In genomic region chr19:45505996-45506245, GRCh38 we compare ENCODE assay signal across 8 cellular contexts. TPM values are rescaled to one million over a fixed set of nuclear protein-coding genes. Genes with fewer than 3 reads are reported as not detected.
DNase-seq lines count a peak whose midpoint lies in the region; FAIRE-seq and TF ChIP-seq lines count a peak whose summit lies in the region.

No MANE protein-coding gene starts in this region.

- peak overlapping the region; percentile 97 for H3K27ac Mint-ChIP-seq in activated CD4-positive, alpha-beta T cell treated with anti-CD3 and anti-CD28 coated beads, Interleukin-2, amount 10 ng/mL, durations not matched to agents 7 days and 5 days

- H3K4me1 ChIP-seq in adrenal gland (replicated peaks in 1 of 2) (peaks cover 15 to 32% of the 10 kb centered on the region in 2 donors), testis (peaks cover 19% of the 10 kb centered on the region)

- H3K27ac ChIP-seq in adrenal gland (peak overlapping the region; percentile 18 to 95 (median 85)), layer of hippocampus (ENCODE audit: low read depth, low read length) (peak overlapping the region; percentile 84), testis (peak overlapping the region; percentile 79 to 93)

- H3K36me3 Mint-ChIP-seq in activated CD4-positive, alpha-beta T cell treated with anti-CD3 and anti-CD28 coated beads, Interleukin-2, amount 10 ng/mL, durations not matched to agents 7 days and 5 days (ENCODE audit: low read depth): peaks cover 7% of the 10 kb centered on the region

- no peaks in the 10 kb centered on the region for H3K9me3 Mint-ChIP-seq in activated CD4-positive, alpha-beta T cell treated with anti-CD3 and anti-CD28 coated beads, Interleukin-2, amount 10 ng/mL, durations not matched to agents 7 days and 5 days

- CTCF ChIA-PET in activated CD4-positive, alpha-beta T cell treated with anti-CD3 and anti-CD28 coated beads, Interleukin-2, amount 10 ng/mL, durations not matched to agents 7 days and 5 days (lab: Charles Lee): interaction anchor here (0.6 to 2.9 kb wide), 7 partner anchors 10 to 779 kb away, joined by 3 to 9 read pairs (median 4); no protein-coding TSS in a partner anchor

- no peaks in the 10 kb centered on the region for H3K27me3 Mint-ChIP-seq in activated CD4-positive, alpha-beta T cell treated with anti-CD3 and anti-CD28 coated beads, Interleukin-2, amount 10 ng/mL, durations not matched to agents 7 days and 5 days

- TF ChIP-seq CTCF in adrenal gland (IDR thresholded peaks at IDR 0.05) (no peak), testis (IDR thresholded peaks at IDR 0.05) (no peak), D721Med (IDR thresholded peaks at IDR 0.05; ENCODE audit: insufficient read depth, missing control alignments) (no peak)

- H3K9me3 ChIP-seq in adrenal gland (replicated peaks in 1 of 3) (no peaks in the 10 kb centered on the region), testis (no peaks in the 10 kb centered on the region)

- POLR2A ChIA-PET in activated CD4-positive, alpha-beta T cell treated with anti-CD3 and anti-CD28 coated beads, Interleukin-2, amount 10 ng/mL, durations not matched to agents 7 days and 5 days (lab: Charles Lee): no interaction called here

- DNase-seq in activated CD4-positive, alpha-beta T cell treated with anti-CD3 and anti-CD28 coated beads, Interleukin-2, amount 10 ng/mL, durations not matched to agents 7 days and 5 days: no peak
- DNase-seq in activated CD4-positive, alpha-beta T cell treated with anti-CD3 and anti-CD28 coated beads, Interleukin-2, amount 50 U/mL, for 1 hour: no peak
- DNase-seq in adrenal gland (no peak), testis (no peak), D721Med (ENCODE audit: insufficient read length, low spot score) (no peak), SK-N-DZ (ENCODE audit: low spot score) (no peak)
- no peak for DNase-seq in stimulated activated CD4-positive, alpha-beta T cell treated with anti-CD3 and anti-CD28 coated beads, Interleukin-12 subunit alpha, Interleukin-12 subunit beta, amount 100 ng/mL, for 4 hours

- intact Hi-C loops in adrenal gland (cut with DNase I): no loop called here
- intact Hi-C loops in testis (cut with DNase I; ENCODE audit: low total_unique reads): loop anchor here (5.0 kb wide), 1 partner anchor 76 kb away; the partner anchor contains the start of gene OPA3

- FAIRE-seq in D721Med (lab: Jason Lieb, UNC): no peak

- peak overlapping the region in 1 of 4 donors; percentile 98 for H3K4me3 ChIP-seq in adrenal gland
- H3K4me3 ChIP-seq in testis: peak overlapping the region; percentile 86 to 97

- H3K27me3 ChIP-seq in adrenal gland: no peaks in the 10 kb centered on the region
- H3K27me3 ChIP-seq in layer of hippocampus (ENCODE audit: control insufficient read depth, insufficient read depth, low read length): no peaks in the 10 kb centered on the region
- no peaks in the 10 kb centered on the region for H3K27me3 ChIP-seq in testis

- H3K36me3 ChIP-seq in adrenal gland (replicated peaks in 1 of 2) (no peaks in the 10 kb centered on the region), testis (ENCODE audit: low read depth, missing control alignments) (no peaks in the 10 kb centered on the region)

- no peak for TF ChIP-seq POLR2A in adrenal gland (IDR thresholded peaks at IDR 0.05)
- no peak for TF ChIP-seq POLR2A in testis (IDR thresholded peaks at IDR 0.05)

- H3K4me1 Mint-ChIP-seq in activated CD4-positive, alpha-beta T cell treated with anti-CD3 and anti-CD28 coated beads, Interleukin-2, amount 10 ng/mL, durations not matched to agents 7 days and 5 days: peaks cover 39% of the 10 kb centered on the region

- WGBS in adrenal gland, 4 donors: 40 to 52% (median 45%) methylated on average over 5 of the region's 5 CpGs
- WGBS in testis, 2 donors: 37% methylated on average over 5 of the region's 5 CpGs

- peak overlapping the region; percentile 87 for H3K4me3 Mint-ChIP-seq in activated CD4-positive, alpha-beta T cell treated with anti-CD3 and anti-CD28 coated beads, Interleukin-2, amount 10 ng/mL, durations not matched to agents 7 days and 5 days

RNA-seq across cellular contexts. Expression of gene VASP, which starts 1.4 kb away (rescaled TPM):
- 100 to 1,000 TPM; 143 to 157 TPM for total RNA-seq in activated CD4-positive, alpha-beta T cell treated with anti-CD3 and anti-CD28 coated beads, Interleukin-2, amount 10 ng/mL, durations not matched to agents 7 days and 5 days
- total RNA-seq in adrenal gland (100 to 1,000 TPM in 2 of 8 donors, 10 to 100 TPM in 6; 41.4 to 118 (median 68.8) TPM), testis (10 to 100 TPM; 52.7 to 57.9 TPM)
- polyA plus RNA-seq in adrenal gland (10 to 100 TPM; 30.2 to 96.2 (median 62.9) TPM), testis (ENCODE audit: insufficient read depth, low read depth, low replicate concordance) (37.7 TPM)
- polyA plus RNA-seq in SK-N-DZ (2014; cell fraction: cytosol; rRNA removed): 20.3 and 20.6 TPM in 2 replicates
- polyA plus RNA-seq in SK-N-DZ (2014; cell fraction: nucleus; rRNA removed): 12.5 and 15.2 TPM in 2 replicates

RNA-seq across cellular contexts. Expression of gene PPM1N, which starts 7.7 kb away (rescaled TPM):
- total RNA-seq in activated CD4-positive, alpha-beta T cell treated with anti-CD3 and anti-CD28 coated beads, Interleukin-2, amount 10 ng/mL, durations not matched to agents 7 days and 5 days: 1 to 10 TPM in 1 of 2 experiments, under 1 TPM in 1; 0.82 to 1.1 TPM
- 1 to 10 TPM in 6 of 8 donors, not detected in 2; 1.2 to 2.5 (median 1.7) TPM for total RNA-seq in adrenal gland
- 1 to 10 TPM in 2 of 3 donors, under 1 TPM in 1; 0.99 to 3.7 (median 1.7) TPM for polyA plus RNA-seq in adrenal gland
- 1 to 10 TPM; 1.9 to 2.3 TPM for total RNA-seq in testis
- polyA plus RNA-seq in testis (ENCODE audit: insufficient read depth, low read depth, low replicate concordance): 3.4 TPM
- polyA plus RNA-seq in SK-N-DZ (2014; cell fraction: cytosol; rRNA removed): 7.6 and 9.1 TPM in 2 replicates
- polyA plus RNA-seq in SK-N-DZ (2014; cell fraction: nucleus; rRNA removed): 13.0 and 15.0 TPM in 2 replicates

RNA-seq across cellular contexts. Expression of gene RTN2, which starts 9.1 kb away (rescaled TPM):
- total RNA-seq in activated CD4-positive, alpha-beta T cell treated with anti-CD3 and anti-CD28 coated beads, Interleukin-2, amount 10 ng/mL, durations not matched to agents 7 days and 5 days: 1 to 10 TPM; 1.8 to 2.0 TPM
- total RNA-seq in adrenal gland: 10 to 100 TPM in 7 of 8 donors, 1 to 10 TPM in 1; 8.6 to 65.8 (median 20.7) TPM
- polyA plus RNA-seq in adrenal gland: 10 to 100 TPM in 1 of 3 donors, 1 to 10 TPM in 2; 4.8 to 11.8 (median 7.4) TPM
- total RNA-seq in testis: 1 to 10 TPM; 5.2 to 5.3 TPM
- polyA plus RNA-seq in testis (ENCODE audit: insufficient read depth, low read depth, low replicate concordance): 4.2 TPM
- 35.2 and 50.4 TPM in 2 replicates for polyA plus RNA-seq in SK-N-DZ (2014; cell fraction: cytosol; rRNA removed)
- 33.0 and 40.4 TPM in 2 replicates for polyA plus RNA-seq in SK-N-DZ (2014; cell fraction: nucleus; rRNA removed)

RNA-seq across cellular contexts. Expression of gene FOSB, which starts 38.1 kb away (rescaled TPM):
- total RNA-seq in activated CD4-positive, alpha-beta T cell treated with anti-CD3 and anti-CD28 coated beads, Interleukin-2, amount 10 ng/mL, durations not matched to agents 7 days and 5 days: 10 to 100 TPM; 36.0 to 43.9 TPM
- 10 to 100 TPM in 1 of 8 donors, 1 to 10 TPM in 7; 1.0 to 21.7 (median 2.8) TPM for total RNA-seq in adrenal gland
- 10 to 100 TPM in 1 of 3 donors, 1 to 10 TPM in 1, under 1 TPM in 1; 0.95 to 11.1 (median 4.3) TPM for polyA plus RNA-seq in adrenal gland
- total RNA-seq in testis: 1 to 10 TPM; 1.2 to 3.9 TPM
- polyA plus RNA-seq in testis (ENCODE audit: insufficient read depth, low read depth, low replicate concordance): 22.7 TPM
- not detected in 2 replicates for polyA plus RNA-seq in SK-N-DZ (2014; cell fraction: cytosol; rRNA removed)
- polyA plus RNA-seq in SK-N-DZ (2014; cell fraction: nucleus; rRNA removed): not detected in 2 replicates
